ENCODE assay signal across 8 cellular contexts in the genomic region with DNA sequence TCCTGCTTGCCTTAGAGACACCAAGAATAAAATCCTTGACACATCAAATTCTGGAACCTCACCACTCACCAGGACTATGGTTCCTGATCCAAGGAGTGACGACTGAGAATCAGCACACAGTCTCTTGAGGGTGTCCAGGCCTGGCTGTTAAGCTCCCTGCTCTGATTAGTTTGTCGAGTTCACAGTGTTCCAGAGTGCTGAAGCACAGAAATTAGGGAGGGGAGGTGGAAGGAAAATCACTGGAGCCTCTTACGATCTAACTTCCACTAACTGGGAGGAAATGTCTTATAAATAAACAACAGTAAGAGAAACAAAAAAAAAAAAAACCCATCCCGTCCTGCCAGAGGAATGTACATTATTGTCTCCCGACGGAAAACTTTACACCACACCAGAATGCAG.
DNase-seq lines count a peak whose midpoint lies in the region; ATAC-seq and TF ChIP-seq lines count a peak whose summit lies in the region.

No MANE protein-coding gene starts in this region.

- H3K27me3 Mint-ChIP-seq in activated T-helper 2 cell treated with anti-CD3 and anti-CD28 coated beads, Interferon-gamma antibody, Interleukin-2, Interleukin-4, amounts not matched to agents 10 μg/mL and 5 μg/mL and 100 μg/mL, durations not matched to agents 14 hours and 24 hours and 36 hours (ENCODE audit: low read depth), result no peaks in the 10 kb centered on the region

- H3K27ac ChIP-seq in psoas muscle, result peak overlapping the region; percentile 96

- TF ChIP-seq CTCF in psoas muscle (IDR thresholded peaks at IDR 0.05), result no peak

- H3K4me3 ChIP-seq in adipocyte (ENCODE audit: low read length) (peak overlapping the region; percentile 86), psoas muscle (peak overlapping the region; percentile 66)

- peak overlapping the region; percentile 92 for H3K9ac ChIP-seq in adipocyte (ENCODE audit: low read length)

- H3K4me1 ChIP-seq in adipocyte (ENCODE audit: control insufficient read depth, insufficient read depth, low read length), result peaks cover 66% of the 10 kb centered on the region
- peaks cover 70% of the 10 kb centered on the region for H3K4me1 ChIP-seq in psoas muscle

- H3K36me3 Mint-ChIP-seq in activated T-helper 2 cell treated with anti-CD3 and anti-CD28 coated beads, Interferon-gamma antibody, Interleukin-2, Interleukin-4, amounts not matched to agents 10 μg/mL and 5 μg/mL and 100 μg/mL, durations not matched to agents 14 hours and 24 hours and 36 hours (ENCODE audit: low read depth), result no peaks in the 10 kb centered on the region

- H3K36me3 ChIP-seq in adipocyte (ENCODE audit: control insufficient read depth, insufficient read depth, low read length, severe bottlenecking), result no peaks in the 10 kb centered on the region
- no peaks in the 10 kb centered on the region for H3K36me3 ChIP-seq in psoas muscle (ENCODE audit: insufficient read depth in 1 of 2, low read depth in 1 of 2)

- H3K9me3 Mint-ChIP-seq in activated T-helper 2 cell treated with anti-CD3 and anti-CD28 coated beads, Interferon-gamma antibody, Interleukin-2, Interleukin-4, amounts not matched to agents 10 μg/mL and 5 μg/mL and 100 μg/mL, durations not matched to agents 14 hours and 24 hours and 36 hours, result no peaks in the 10 kb centered on the region

- WGBS in psoas muscle, 3 donors, result 1 to 6% (median 5%) methylated on average over 6 of the region's 6 CpGs

- intact Hi-C loops in cardiac septum (cut with DNase I), result loop anchor here (5.0 kb wide), 3 partner anchors 33 to 242 kb away; no protein-coding TSS in a partner anchor
- intact Hi-C loops in psoas muscle (cut with DNase I), result loop anchor here (2.0 to 10.0 kb wide), 3 partner anchors 23 to 521 kb away; a partner anchor contains a TSS
- intact Hi-C loops in activated T-helper 2 cell treated with anti-CD3 and anti-CD28 coated beads, Interferon-gamma antibody, Interleukin-2, Interleukin-4, amounts not matched to agents 10 μg/mL and 5 μg/mL and 100 μg/mL, durations not matched to agents 14 hours and 24 hours and 36 hours (cut with micrococcal nuclease), result no loop called here

- H3K27me3 ChIP-seq in adipocyte (replicated peaks; ENCODE audit: control insufficient read depth, insufficient read depth, low read length) (no peaks in the 10 kb centered on the region), psoas muscle (ENCODE audit: insufficient read depth in 3 of 3, low read length in 2 of 3) (no peaks in the 10 kb centered on the region)

- peak; percentile 72 to 87 (median 80) for ATAC-seq in psoas muscle
- ATAC-seq in HG02885 (IDR thresholded peaks at IDR 0.05; ENCODE audit: poor library complexity, unreplicated experiment), result no peak
- ATAC-seq in GM21528 (IDR thresholded peaks at IDR 0.05; ENCODE audit: low FRiP score, unreplicated experiment), result no peak

- peak in 8 of 14 donors; percentile 6 to 53 (median 24) for DNase-seq in C1 segment of cervical spinal cord (lab: John Stamatoyannopoulos, UW)
- peak; percentile 63 for DNase-seq in adipocyte (ENCODE audit: low read depth)
- peak; percentile 71 for DNase-seq in cardiac septum (ENCODE audit: low spot score)
- DNase-seq in psoas muscle, result peak; percentile 38 to 74
- DNase-seq in activated T-helper 2 cell treated with anti-CD3 and anti-CD28 coated beads, Interferon-gamma antibody, Interleukin-2, Interleukin-4, amounts not matched to agents 10 μg/mL and 5 μg/mL and 100 μg/mL, durations not matched to agents 14 hours and 24 hours and 36 hours (ENCODE audit: low spot score), result no peak
- no peak for DNase-seq in GDM1 (lab: John Stamatoyannopoulos, UW)

- H3K4me3 Mint-ChIP-seq in activated T-helper 2 cell treated with anti-CD3 and anti-CD28 coated beads, Interferon-gamma antibody, Interleukin-2, Interleukin-4, amounts not matched to agents 10 μg/mL and 5 μg/mL and 100 μg/mL, durations not matched to agents 14 hours and 24 hours and 36 hours (ENCODE audit: low read depth), result no peak overlapping the region

- no peak overlapping the region for H3K27ac Mint-ChIP-seq in activated T-helper 2 cell treated with anti-CD3 and anti-CD28 coated beads, Interferon-gamma antibody, Interleukin-2, Interleukin-4, amounts not matched to agents 10 μg/mL and 5 μg/mL and 100 μg/mL, durations not matched to agents 14 hours and 24 hours and 36 hours

- H3K4me1 Mint-ChIP-seq in activated T-helper 2 cell treated with anti-CD3 and anti-CD28 coated beads, Interferon-gamma antibody, Interleukin-2, Interleukin-4, amounts not matched to agents 10 μg/mL and 5 μg/mL and 100 μg/mL, durations not matched to agents 14 hours and 24 hours and 36 hours (ENCODE audit: low read depth), result no peaks in the 10 kb centered on the region

- H3K9me3 ChIP-seq in adipocyte (ENCODE audit: control insufficient read depth, low read length) (no peaks in the 10 kb centered on the region), psoas muscle (no peaks in the 10 kb centered on the region)

Comparison
In these comparisons a context has a peak if more than half of its experiments do, and no peak if none do; other contexts are left out.
1. DNase-seq: peak in C1 segment of cervical spinal cord (8 of 14), adipocyte (single experiment), cardiac septum (single experiment) and psoas muscle (2 of 2); none in activated T-helper 2 cell treated with anti-CD3 and anti-CD28 coated beads, Interferon-gamma antibody, Interleukin-2, Interleukin-4, amounts not matched to agents 10 μg/mL and 5 μg/mL and 100 μg/mL, durations not matched to agents 14 hours and 24 hours and 36 hours (single experiment) and GDM1 (single experiment).
2. ATAC-seq: peak in psoas muscle (4 of 4); none in HG02885 (single experiment) and GM21528 (single experiment).